8 cellular contexts compared by ENCODE assay signal in genomic region chr1:109619655-109620395, GRCh38. TPM values are rescaled to one million over a fixed set of nuclear protein-coding genes. Genes with fewer than 3 reads are reported as not detected.
A peak's percentile ranks its signal among the peaks of the same experiment; 100 is the strongest.
DNase-seq lines count a peak whose midpoint lies in the region; ATAC-seq and TF ChIP-seq lines count a peak whose summit lies in the region.

Gene AMPD2, plus strand, starts transcription at chr1:109619837. Its CDS starts 1,339 bp downstream, at chr1:109621176.

- peaks cover 12% of the 10 kb centered on the region for H3F3A ChIP-seq in DOHH2 (ENCODE audit: control insufficient read depth, insufficient read depth)

- no peaks in the 10 kb centered on the region for H4K20me1 ChIP-seq in DOHH2 (ENCODE audit: control insufficient read depth, insufficient read depth, low read depth, low read length)

- H3K4me3 ChIP-seq in DOHH2 (ENCODE audit: low read length) (peak within 1 kb of the TSS; percentile 81), left ventricle myocardium inferior (peak within 1 kb of the TSS; percentile 85), rectal smooth muscle tissue (ENCODE audit: low read length) (peak within 1 kb of the TSS; percentile 92), vagina (peak within 1 kb of the TSS; percentile 69 to 83)

- ATAC-seq in GM21717 (IDR thresholded peaks at IDR 0.05; ENCODE audit: unreplicated experiment): peak; percentile 42

- H3K9ac ChIP-seq in rectal smooth muscle tissue (ENCODE audit: low read length): peak within 1 kb of the TSS; percentile 57

- peak; percentile 48 for DNase-seq in T follicular helper cell (ENCODE audit: low read depth)
- DNase-seq in left ventricle myocardium inferior: peak; percentile 84
- DNase-seq in vagina (ENCODE audit: extremely low spot score in 2 of 2): peak in 1 of 2 donors; percentile 90

- H3K27me3 ChIP-seq in DOHH2 (ENCODE audit: control insufficient read depth, low read length): no peaks in the 10 kb centered on the region
- H3K27me3 ChIP-seq in left ventricle myocardium inferior (ENCODE audit: low read depth): no peaks in the 10 kb centered on the region
- no peaks in the 10 kb centered on the region for H3K27me3 ChIP-seq in rectal smooth muscle tissue (ENCODE audit: control insufficient read depth, insufficient read depth, low read length)
- H3K27me3 ChIP-seq in vagina: no peaks in the 10 kb centered on the region

- intact Hi-C loops in left ventricle myocardium inferior (cut with micrococcal nuclease) (no loop called here), vagina (cut with DNase I) (loop anchor here (10.0 kb wide), 1 partner anchor 75 kb away; the partner anchor contains the start of gene GNAI3)

- H3K27ac ChIP-seq in DOHH2 (ENCODE audit: low read depth, low read length): peak within 1 kb of the TSS; percentile 44
- H3K27ac ChIP-seq in KOPT-K1 (ENCODE audit: low read depth, low read length, poor library complexity, severe bottlenecking): peak within 1 kb of the TSS; percentile 93
- peak within 1 kb of the TSS; percentile 4 for H3K27ac ChIP-seq in adipose tissue (ENCODE audit: low read depth, low read length)
- peak within 1 kb of the TSS; percentile 87 for H3K27ac ChIP-seq in left ventricle myocardium inferior (replicated peaks)
- H3K27ac ChIP-seq in rectal smooth muscle tissue (ENCODE audit: low read depth, low read length): peak within 1 kb of the TSS; percentile 72
- peak within 1 kb of the TSS; percentile 91 for H3K27ac ChIP-seq in vagina

- H3K4me1 ChIP-seq in DOHH2 (ENCODE audit: control insufficient read depth, low read length) (peaks cover 79% of the 10 kb centered on the region), left ventricle myocardium inferior (peaks cover 59% of the 10 kb centered on the region), rectal smooth muscle tissue (ENCODE audit: control insufficient read depth, insufficient read depth, low read length) (peaks cover 6% of the 10 kb centered on the region), vagina (peaks cover 49% of the 10 kb centered on the region)

- no peaks in the 10 kb centered on the region for H3K9me3 ChIP-seq in DOHH2 (ENCODE audit: control insufficient read depth, insufficient read depth, low read length)
- no peaks in the 10 kb centered on the region for H3K9me3 ChIP-seq in KOPT-K1 (ENCODE audit: insufficient read depth, low read length, poor library complexity, severe bottlenecking)
- no peaks in the 10 kb centered on the region for H3K9me3 ChIP-seq in left ventricle myocardium inferior (replicated peaks)
- H3K9me3 ChIP-seq in vagina: no peaks in the 10 kb centered on the region

- no peaks in the 10 kb centered on the region for H3K9me2 ChIP-seq in DOHH2 (replicated peaks; ENCODE audit: control insufficient read depth, low read length)

- WGBS in adipose tissue, 3 donors: 0 to 1% (median 1%) methylated on average over 41 to 45 of the region's 45 CpGs

- peak in 1 of 2 donors; percentile 48 for TF ChIP-seq POLR2A in vagina (IDR thresholded peaks at IDR 0.05)

- TF ChIP-seq CTCF in DOHH2 (IDR thresholded peaks at IDR 0.05; ENCODE audit: low read depth, low read length, poor library complexity, severe bottlenecking) (no peak), left ventricle myocardium inferior (IDR thresholded peaks at IDR 0.05; ENCODE audit: borderline replicate concordance) (no peak), vagina (IDR thresholded peaks at IDR 0.05) (no peak)

- peaks cover 56% of the 10 kb centered on the region for H3K79me2 ChIP-seq in DOHH2 (ENCODE audit: control insufficient read depth, low read length)

- peak within 1 kb of the TSS; percentile 77 for H3K4me2 ChIP-seq in DOHH2 (ENCODE audit: low read length)

- H3K36me3 ChIP-seq in DOHH2 (ENCODE audit: control insufficient read depth, low read length): no peaks in the 10 kb centered on the region
- no peaks in the 10 kb centered on the region for H3K36me3 ChIP-seq in KOPT-K1 (ENCODE audit: insufficient read depth, low read length)
- no peaks in the 10 kb centered on the region for H3K36me3 ChIP-seq in left ventricle myocardium inferior
- H3K36me3 ChIP-seq in rectal smooth muscle tissue (ENCODE audit: control insufficient read depth, insufficient read depth, low read length): no peaks in the 10 kb centered on the region
- H3K36me3 ChIP-seq in vagina: no peaks in the 10 kb centered on the region

RNA-seq across cellular contexts. Expression of gene AMPD2, which starts in this region (rescaled TPM):
- 10 to 100 TPM; 18.3 to 26.0 (median 19.5) TPM for polyA plus RNA-seq in adipose tissue
- total RNA-seq in left ventricle myocardium inferior: 12.9 TPM
- total RNA-seq in vagina: 38.5 TPM

Comparison
In these comparisons a context has a peak if more than half of its experiments do, and no peak if none do; other contexts are left out.
1. H3K27ac ChIP-seq: peak in every context shown above with its lines; median percentile 93 in KOPT-K1; 91 in vagina; 87 in left ventricle myocardium inferior; 72 in rectal smooth muscle tissue; 44 in DOHH2; 4 in adipose tissue.